ENCODE assay signal across 1 cellular context in genomic region chr2:219642465-219643083, GRCh38.
A peak's percentile ranks its signal among the peaks of the same experiment; 100 is the strongest.
TF ChIP-seq lines count a peak whose summit lies in the region.

No MANE protein-coding gene starts in this region.

TF ChIP-seq in GM12878, 131 proteins besides CTCF, POLR2A, EP300 and RAD21 (continued from another document and continues in another):
- 0 out of 2 replicates have a peak, but pooled peaks have one; percentile 52 for TF ChIP-seq HSF1 (IDR thresholded peaks at IDR 0.05; ENCODE audit: low read depth, low read length)
- TF ChIP-seq ZBTB11 (CRISPR knock-in tag; IDR thresholded peaks at IDR 0.05), result no peak
- TF ChIP-seq MEF2A (IDR thresholded peaks at IDR 0.05; ENCODE audit: insufficient read depth, low read depth, low read length), result no peak
- TF ChIP-seq BACH1 (IDR thresholded peaks at IDR 0.05; ENCODE audit: borderline replicate concordance), result peak; percentile 47; the same call in 1 of the 2 replicates
- peak; percentile 99 for TF ChIP-seq SMC3 (IDR thresholded peaks at IDR 0.05; ENCODE audit: borderline replicate concordance, low read length)
- TF ChIP-seq ZSCAN29 (IDR thresholded peaks at IDR 0.05), result no peak
- TF ChIP-seq JUNB (IDR thresholded peaks at IDR 0.05), result no peak
- TF ChIP-seq BCL3 (IDR thresholded peaks at IDR 0.05; ENCODE audit: borderline replicate concordance, insufficient read depth, low read depth, low read length, poor library complexity, severe bottlenecking), result no peak
- TF ChIP-seq NFYA (IDR thresholded peaks at IDR 0.05; ENCODE audit: borderline replicate concordance, low read depth, low read length), result no peak; the same call in 1 of the 2 replicates
- TF ChIP-seq ZNF274 (IDR thresholded peaks at IDR 0.05; ENCODE audit: insufficient read depth, insufficient read length), result no peak
- TF ChIP-seq SREBF2 (IDR thresholded peaks at IDR 0.05; ENCODE audit: low read length), result no peak
- no peak for TF ChIP-seq ASH2L (IDR thresholded peaks at IDR 0.05; ENCODE audit: borderline replicate concordance, low read depth)
- TF ChIP-seq RELB (IDR thresholded peaks at IDR 0.05; ENCODE audit: low read depth), result 0 out of 2 replicates have a peak, but pooled peaks have one; percentile 16
- no peak for TF ChIP-seq CHD1 (IDR thresholded peaks at IDR 0.05; ENCODE audit: low read depth, low read length)
- peak; percentile 82 for TF ChIP-seq SPI1 (IDR thresholded peaks at IDR 0.05; ENCODE audit: borderline replicate concordance, insufficient read depth, low read depth, low read length)
- no peak for TF ChIP-seq ETV6 (conservative IDR thresholded peaks at IDR 0.05 in 1 of 2, IDR thresholded peaks at IDR 0.05 in 1 of 2; ENCODE audit: borderline replicate concordance in 1 of 2, low read depth in 1 of 2)
- TF ChIP-seq CEBPZ (IDR thresholded peaks at IDR 0.05; ENCODE audit: low read depth, low read length), result peak; percentile 38; the same call in 1 of the 2 replicates
- TF ChIP-seq BCLAF1 (IDR thresholded peaks at IDR 0.05), result no peak
- peak; percentile 21 for TF ChIP-seq E4F1 (IDR thresholded peaks at IDR 0.05; ENCODE audit: borderline replicate concordance, partially characterized antibody)
- TF ChIP-seq SMAD1 (IDR thresholded peaks at IDR 0.05; ENCODE audit: low read depth, partially characterized antibody), result no peak
- TF ChIP-seq IRF4 (IDR thresholded peaks at IDR 0.05; ENCODE audit: low read depth, low read length), result peak; percentile 77
- TF ChIP-seq NR2F1 (conservative IDR thresholded peaks at IDR 0.05), result no peak
- no peak for TF ChIP-seq PKNOX1 (IDR thresholded peaks at IDR 0.05)
- no peak for TF ChIP-seq YBX1 (IDR thresholded peaks at IDR 0.05)
- TF ChIP-seq NKRF (conservative IDR thresholded peaks at IDR 0.05), result no peak
- TF ChIP-seq ESRRA (IDR thresholded peaks at IDR 0.05; ENCODE audit: low read length), result 0 out of 2 replicates have a peak, but pooled peaks have one; percentile 48
- no peak for TF ChIP-seq NR2C2 (IDR thresholded peaks at IDR 0.05; ENCODE audit: borderline replicate concordance, control insufficient read depth, insufficient read length, low read depth)
- TF ChIP-seq STAT3 (IDR thresholded peaks at IDR 0.05; ENCODE audit: low read depth, low read length), result 0 out of 2 replicates have a peak, but pooled peaks have one; percentile 41
